Comparison of ENCODE assay signal across 10 cellular contexts in genomic region chr14:36747411-36748184, GRCh38.
DNase-seq lines count a peak whose midpoint lies in the region; ATAC-seq and TF ChIP-seq lines count a peak whose summit lies in the region.
"Had no signal": no experiment of that assay in that cellular context is flagged by ENCODE, and none has a peak within 500 bp of the region (broad histone marks: within the 10 kb centered on the region; RNA-seq: fewer than 3 reads in every experiment).

No MANE protein-coding gene starts in this region.

- no peak overlapping the region for H3K27ac ChIP-seq in dorsolateral prefrontal cortex
- no peak overlapping the region for H3K27ac ChIP-seq in CD4-positive, alpha-beta T cell (ENCODE audit: low read depth, low read length)

- H3K27me3 ChIP-seq in MG63 = no peaks in the 10 kb centered on the region
- peaks cover 0 to 16% (median 0%) of the 10 kb centered on the region in 45 donors for H3K27me3 ChIP-seq in dorsolateral prefrontal cortex
- no peaks in the 10 kb centered on the region for H3K27me3 ChIP-seq in CD4-positive, alpha-beta T cell (ENCODE audit: control insufficient read depth, insufficient read depth, low read length)

- no peaks in the 10 kb centered on the region for H3K9me3 ChIP-seq in MG63
- H3K9me3 ChIP-seq in CD4-positive, alpha-beta T cell (ENCODE audit: control insufficient read depth, low read length) = peaks cover 5% of the 10 kb centered on the region

- DNase-seq in NCI-H2227 (lab: John Stamatoyannopoulos, UW; ENCODE audit: unreplicated experiment) = peak; percentile 31
- DNase-seq in NCI-H2227 treated with DMSO at 0.1 percent for 48 hours (lab: John Stamatoyannopoulos, UW) = no peak
- DNase-seq in MG63 = peak; percentile 9
- DNase-seq in dorsolateral prefrontal cortex = no peak
- no peak for DNase-seq in progenitor cell of endocrine pancreas (ENCODE audit: low spot score, unreplicated experiment)
- DNase-seq in CD4-positive, alpha-beta T cell = no peak
- DNase-seq in NCI-H187 (lab: John Stamatoyannopoulos, UW) = no peak
- no peak for DNase-seq in natural killer cell treated with Interleukin-12 subunit alpha and Interleukin-12 subunit beta and Interleukin-15 and Interleukin-18, amount 100 ng/mL, for 72 hours (ENCODE audit: low spot score)
- DNase-seq: activated naive CD4-positive, alpha-beta T cell; CD4-positive, CD25-positive, alpha-beta regulatory T cell had no signal

- intact Hi-C loops in dorsolateral prefrontal cortex (cut with DNase I) = no loop called here
- intact Hi-C loops in CD4-positive, alpha-beta T cell (cut with DNase I, micrococcal nuclease) = no loop called here

- H3K9me3 Mint-ChIP-seq in progenitor cell of endocrine pancreas (ENCODE audit: low read depth) = peaks cover 26% of the 10 kb centered on the region
- peaks cover 16% of the 10 kb centered on the region for H3K9me3 Mint-ChIP-seq in CD4-positive, alpha-beta T cell
- H3K9me3 Mint-ChIP-seq in natural killer cell treated with Interleukin-12 subunit alpha and Interleukin-12 subunit beta and Interleukin-15 and Interleukin-18, amount 100 ng/mL, for 72 hours = peaks cover 14% of the 10 kb centered on the region

- no peak for ATAC-seq in CD4-positive, alpha-beta T cell (ENCODE audit: poor library complexity)
- no peak for ATAC-seq in natural killer cell treated with Interleukin-12 subunit alpha and Interleukin-12 subunit beta and Interleukin-15 and Interleukin-18, amount 100 ng/mL, for 72 hours

- CTCF ChIA-PET in CD4-positive, alpha-beta T cell (lab: Charles Lee) = no interaction called here

- H3K27me3 Mint-ChIP-seq in progenitor cell of endocrine pancreas = peaks cover 3% of the 10 kb centered on the region
- no peaks in the 10 kb centered on the region for H3K27me3 Mint-ChIP-seq in CD4-positive, alpha-beta T cell
- no peaks in the 10 kb centered on the region for H3K27me3 Mint-ChIP-seq in natural killer cell treated with Interleukin-12 subunit alpha and Interleukin-12 subunit beta and Interleukin-15 and Interleukin-18, amount 100 ng/mL, for 72 hours

- H3K36me3 Mint-ChIP-seq in progenitor cell of endocrine pancreas (ENCODE audit: insufficient read depth) = peaks cover 6% of the 10 kb centered on the region
- no peaks in the 10 kb centered on the region for H3K36me3 Mint-ChIP-seq in CD4-positive, alpha-beta T cell (ENCODE audit: low read depth)
- H3K36me3 Mint-ChIP-seq in natural killer cell treated with Interleukin-12 subunit alpha and Interleukin-12 subunit beta and Interleukin-15 and Interleukin-18, amount 100 ng/mL, for 72 hours = no peaks in the 10 kb centered on the region
- H3K36me3 Mint-ChIP-seq: CD4-positive, CD25-positive, alpha-beta regulatory T cell had no signal

- peaks cover 17% of the 10 kb centered on the region for H3K4me1 Mint-ChIP-seq in progenitor cell of endocrine pancreas (ENCODE audit: low read depth)
- H3K4me1 Mint-ChIP-seq in CD4-positive, alpha-beta T cell (ENCODE audit: low read depth) = no peaks in the 10 kb centered on the region
- no peaks in the 10 kb centered on the region for H3K4me1 Mint-ChIP-seq in natural killer cell treated with Interleukin-12 subunit alpha and Interleukin-12 subunit beta and Interleukin-15 and Interleukin-18, amount 100 ng/mL, for 72 hours (ENCODE audit: low read depth in 2 of 2)
- H3K4me1 Mint-ChIP-seq: CD4-positive, CD25-positive, alpha-beta regulatory T cell had no signal

- H3K4me3 Mint-ChIP-seq in progenitor cell of endocrine pancreas (ENCODE audit: low read depth) = no peak overlapping the region
- H3K4me3 Mint-ChIP-seq in CD4-positive, alpha-beta T cell = no peak overlapping the region
- no peak overlapping the region for H3K4me3 Mint-ChIP-seq in natural killer cell treated with Interleukin-12 subunit alpha and Interleukin-12 subunit beta and Interleukin-15 and Interleukin-18, amount 100 ng/mL, for 72 hours
- H3K4me3 Mint-ChIP-seq: CD4-positive, CD25-positive, alpha-beta regulatory T cell had no signal

- H3K4me3 ChIP-seq in MG63 (no peak overlapping the region), dorsolateral prefrontal cortex (no peak overlapping the region)

- TF ChIP-seq CTCF in dorsolateral prefrontal cortex (IDR thresholded peaks at IDR 0.05 in 54 of 56, conservative IDR thresholded peaks at IDR 0.05 in 2 of 56; ENCODE audit: low read depth in 1 of 56, partially characterized antibody in 56 of 56) (peak in 31 of 56 donors; percentile 12 to 39 (median 24)), progenitor cell of endocrine pancreas (IDR thresholded peaks at IDR 0.05; ENCODE audit: unreplicated experiment) (peak; percentile 61)
- TF ChIP-seq CTCF in CD4-positive, alpha-beta T cell (IDR thresholded peaks at IDR 0.05) = no peak

- H3K27ac Mint-ChIP-seq in progenitor cell of endocrine pancreas = no peak overlapping the region
- no peak overlapping the region for H3K27ac Mint-ChIP-seq in CD4-positive, alpha-beta T cell
- H3K27ac Mint-ChIP-seq in natural killer cell treated with Interleukin-12 subunit alpha and Interleukin-12 subunit beta and Interleukin-15 and Interleukin-18, amount 100 ng/mL, for 72 hours = no peak overlapping the region
- H3K27ac Mint-ChIP-seq: CD4-positive, CD25-positive, alpha-beta regulatory T cell had no signal

- no peaks in the 10 kb centered on the region for H3K36me3 ChIP-seq in MG63

- POLR2A ChIA-PET in CD4-positive, alpha-beta T cell (lab: Charles Lee) = no interaction called here

Comparison
In these comparisons a context has a peak if more than half of its experiments do, and no peak if none do; other contexts are left out.
1. DNase-seq: peak in NCI-H2227 (single experiment) and MG63 (single experiment); none in NCI-H2227 treated with DMSO at 0.1 percent for 48 hours (single experiment), dorsolateral prefrontal cortex (0 of 10), progenitor cell of endocrine pancreas (single experiment), CD4-positive, alpha-beta T cell (0 of 10), NCI-H187 (0 of 2) and natural killer cell treated with Interleukin-12 subunit alpha and Interleukin-12 subunit beta and Interleukin-15 and Interleukin-18, amount 100 ng/mL, for 72 hours (single experiment).